8 cellular contexts compared by ENCODE assay signal in genomic region chrX:131728295-131729145, GRCh38.
A peak's percentile ranks its signal among the peaks of the same experiment; 100 is the strongest.
DNase-seq lines count a peak whose midpoint lies in the region; ATAC-seq, FAIRE-seq and TF ChIP-seq lines count a peak whose summit lies in the region.

No MANE protein-coding gene starts in this region.

- no peaks in the 10 kb centered on the region for H3K27me3 ChIP-seq in bronchial epithelial cell (ENCODE audit: control insufficient read depth, insufficient read depth, low read length)
- no peaks in the 10 kb centered on the region for H3K27me3 ChIP-seq in skeletal muscle satellite cell (ENCODE audit: control insufficient read depth, insufficient read depth, low read length)

- H3K4me2 ChIP-seq in skeletal muscle satellite cell (ENCODE audit: low read length) = peak overlapping the region; percentile 83

- DNase-seq in bronchial epithelial cell (ENCODE audit: low read depth) (no peak), glutamatergic neuron (no peak), cerebellum (ENCODE audit: low spot score) (no peak), putamen (ENCODE audit: low spot score) (no peak)

- peak overlapping the region; percentile 74 for H3K9ac ChIP-seq in skeletal muscle satellite cell (ENCODE audit: low read depth, low read length)

- H3K9me3 ChIP-seq in skeletal muscle satellite cell (replicated peaks; ENCODE audit: low read length) = peaks cover 3% of the 10 kb centered on the region

- peak overlapping the region; percentile 89 to 99 (median 96) for H3K4me3 Mint-ChIP-seq in IgD-negative memory B cell
- no peak overlapping the region for H3K4me3 Mint-ChIP-seq in glutamatergic neuron (ENCODE audit: unreplicated experiment)

- no peak overlapping the region for H3K4me3 ChIP-seq in bronchial epithelial cell (ENCODE audit: low read depth, low read length)
- peak overlapping the region; percentile 70 for H3K4me3 ChIP-seq in skeletal muscle satellite cell (ENCODE audit: low read length)

- H3K4me1 Mint-ChIP-seq in IgD-negative memory B cell = peaks cover 9 to 15% (median 13%) of the 10 kb centered on the region in 3 donors
- H3K4me1 Mint-ChIP-seq in glutamatergic neuron (ENCODE audit: low read depth, unreplicated experiment) = no peaks in the 10 kb centered on the region

- H3K36me3 ChIP-seq in bronchial epithelial cell (ENCODE audit: control insufficient read depth, insufficient read depth, low read length) = no peaks in the 10 kb centered on the region
- no peaks in the 10 kb centered on the region for H3K36me3 ChIP-seq in skeletal muscle satellite cell (ENCODE audit: insufficient read depth, low read length)

- TF ChIP-seq CTCF in bronchial epithelial cell (IDR thresholded peaks at IDR 0.05; ENCODE audit: insufficient read depth, low read length, severe bottlenecking) (no peak), glutamatergic neuron (IDR thresholded peaks at IDR 0.05; ENCODE audit: partially characterized antibody, unreplicated experiment) (no peak)

- no peaks in the 10 kb centered on the region for H3K4me1 ChIP-seq in skeletal muscle satellite cell (ENCODE audit: control insufficient read depth, insufficient read depth, low read length)

- H3K9me3 Mint-ChIP-seq in IgD-negative memory B cell (peaks cover 3 to 6% (median 3%) of the 10 kb centered on the region in 3 donors), glutamatergic neuron (ENCODE audit: unreplicated experiment) (peaks cover 2% of the 10 kb centered on the region)

- no peaks in the 10 kb centered on the region for H3K36me3 Mint-ChIP-seq in IgD-negative memory B cell
- H3K36me3 Mint-ChIP-seq in glutamatergic neuron (ENCODE audit: unreplicated experiment) = peaks cover 5% of the 10 kb centered on the region

- ATAC-seq in GM18907 (IDR thresholded peaks at IDR 0.05; ENCODE audit: unreplicated experiment) (peak; percentile 77), HG03521 (IDR thresholded peaks at IDR 0.05; ENCODE audit: unreplicated experiment) (no peak)

- no peaks in the 10 kb centered on the region for H3K27me3 Mint-ChIP-seq in IgD-negative memory B cell
- H3K27me3 Mint-ChIP-seq in glutamatergic neuron (ENCODE audit: unreplicated experiment) = no peaks in the 10 kb centered on the region

- FAIRE-seq in bronchial epithelial cell (lab: Jason Lieb, UNC) = peak; percentile 73

- peak overlapping the region; percentile 95 to 100 (median 98) for H3K27ac Mint-ChIP-seq in IgD-negative memory B cell
- H3K27ac Mint-ChIP-seq in glutamatergic neuron (ENCODE audit: unreplicated experiment) = no peak overlapping the region
